ENCODE assay signal across 28 cellular contexts in the genomic region with DNA sequence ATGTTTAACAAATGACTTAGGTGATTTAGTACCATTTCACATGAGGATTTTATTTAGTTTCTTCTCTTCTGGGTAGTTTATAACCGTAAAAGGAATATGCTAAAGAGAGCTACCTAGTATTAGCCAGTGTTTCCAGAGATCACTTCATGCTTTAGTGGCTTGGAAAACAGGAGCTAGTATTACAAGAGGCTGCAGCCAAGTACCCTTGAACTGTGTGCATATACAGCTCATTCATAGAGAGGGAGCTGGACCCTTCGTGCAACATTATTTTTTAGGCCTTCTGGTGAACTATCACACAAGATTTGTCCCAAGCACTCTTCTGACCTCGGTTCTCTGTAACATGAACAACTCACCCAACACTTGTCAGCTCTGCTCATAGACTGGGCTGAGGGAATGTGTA.
"Had no signal": no experiment of that assay in that cellular context is flagged by ENCODE, and none has a peak within 500 bp of the region (broad histone marks: within the 10 kb centered on the region; RNA-seq: fewer than 3 reads in every experiment).

No MANE protein-coding gene starts in this region.

- H3K27ac Mint-ChIP-seq: activated CD4-positive, alpha-beta memory T cell treated with anti-CD3 and anti-CD28 coated beads for 36 hours; activated CD4-positive, alpha-beta T cell treated with anti-CD3 and anti-CD28 coated beads, Interleukin-2, amount 10 ng/mL, durations not matched to agents 24 days and 14 days; activated naive CD4-positive, alpha-beta T cell treated with anti-CD3 and anti-CD28 coated beads, Interleukin-2, amount 10 ng/mL, durations not matched to agents 7 days and 5 days; activated naive CD8-positive, alpha-beta T cell treated with anti-CD3 and anti-CD28 coated beads, Interleukin-2, amount 10 ng/mL, durations not matched to agents 7 days and 5 days; activated T-cell treated with anti-CD3 and anti-CD28 coated beads, Interleukin-2, amount 50 U/mL, for 24 hours; dendritic cell treated with granulocyte-macrophage colony-stimulating factor and Interleukin-4, amounts not matched to agents 40 ng/mL and 50 ng/mL, for 4 days; memory B cell; naive thymus-derived CD4-positive, alpha-beta T cell; progenitor cell of endocrine pancreas had no signal

- H3K36me3 Mint-ChIP-seq: activated CD4-positive, alpha-beta memory T cell treated with anti-CD3 and anti-CD28 coated beads for 36 hours; activated naive CD4-positive, alpha-beta T cell treated with anti-CD3 and anti-CD28 coated beads, Interleukin-2, amount 10 ng/mL, durations not matched to agents 7 days and 5 days; activated naive CD8-positive, alpha-beta T cell treated with anti-CD3 and anti-CD28 coated beads, Interleukin-2, amount 10 ng/mL, durations not matched to agents 7 days and 5 days; naive thymus-derived CD4-positive, alpha-beta T cell had no signal

- H3K27me3 Mint-ChIP-seq: activated CD4-positive, alpha-beta T cell treated with anti-CD3 and anti-CD28 coated beads, Interleukin-2, amount 10 ng/mL, durations not matched to agents 24 days and 14 days; activated naive CD4-positive, alpha-beta T cell treated with anti-CD3 and anti-CD28 coated beads, Interleukin-2, amount 10 ng/mL, durations not matched to agents 7 days and 5 days; activated naive CD8-positive, alpha-beta T cell treated with anti-CD3 and anti-CD28 coated beads, Interleukin-2, amount 10 ng/mL, durations not matched to agents 7 days and 5 days; dendritic cell treated with granulocyte-macrophage colony-stimulating factor and Interleukin-4, amounts not matched to agents 40 ng/mL and 50 ng/mL, for 4 days; progenitor cell of endocrine pancreas had no signal

- H3K4me3 Mint-ChIP-seq: activated CD4-positive, alpha-beta memory T cell treated with anti-CD3 and anti-CD28 coated beads for 36 hours; activated CD4-positive, alpha-beta T cell treated with anti-CD3 and anti-CD28 coated beads, Interleukin-2, amount 10 ng/mL, durations not matched to agents 24 days and 14 days; activated naive CD4-positive, alpha-beta T cell treated with anti-CD3 and anti-CD28 coated beads, Interleukin-2, amount 10 ng/mL, durations not matched to agents 7 days and 5 days; activated naive CD8-positive, alpha-beta T cell treated with anti-CD3 and anti-CD28 coated beads, Interleukin-2, amount 10 ng/mL, durations not matched to agents 7 days and 5 days; activated T-cell treated with anti-CD3 and anti-CD28 coated beads, Interleukin-2, amount 50 U/mL, for 24 hours; dendritic cell treated with granulocyte-macrophage colony-stimulating factor and Interleukin-4, amounts not matched to agents 40 ng/mL and 50 ng/mL, for 4 days; memory B cell; naive thymus-derived CD4-positive, alpha-beta T cell had no signal

- H2AFZ ChIP-seq: hepatocyte had no signal

- H3K27me3 ChIP-seq: brain microvascular endothelial cell, esophagus squamous epithelium, hepatocyte, ovary, right lobe of liver, testis, uterus had no signal

- H3K9me3 Mint-ChIP-seq: activated CD4-positive, alpha-beta T cell treated with anti-CD3 and anti-CD28 coated beads, Interleukin-2, amount 10 ng/mL, durations not matched to agents 24 days and 14 days; activated T-cell treated with anti-CD3 and anti-CD28 coated beads, Interleukin-2, amount 50 U/mL, for 24 hours had no signal

- H3K36me3 ChIP-seq: brain microvascular endothelial cell, ovary, right lobe of liver, uterus had no signal

- H3K4me3 ChIP-seq: esophagus squamous epithelium, hepatocyte, ovary, right lobe of liver, testis, uterus had no signal

- H3K4me2 ChIP-seq: hepatocyte had no signal

- H3K4me1 ChIP-seq: right lobe of liver, testis, uterus had no signal

- H3K4me1 Mint-ChIP-seq: activated CD4-positive, alpha-beta T cell treated with anti-CD3 and anti-CD28 coated beads, Interleukin-2, amount 10 ng/mL, durations not matched to agents 24 days and 14 days; activated naive CD4-positive, alpha-beta T cell treated with anti-CD3 and anti-CD28 coated beads, Interleukin-2, amount 10 ng/mL, durations not matched to agents 7 days and 5 days; activated naive CD8-positive, alpha-beta T cell treated with anti-CD3 and anti-CD28 coated beads, Interleukin-2, amount 10 ng/mL, durations not matched to agents 7 days and 5 days; memory B cell; naive thymus-derived CD4-positive, alpha-beta T cell had no signal

- H3K27ac ChIP-seq: brain microvascular endothelial cell, esophagus squamous epithelium, hepatocyte, ovary, right lobe of liver, testis, uterus had no signal

- H3K9me3 ChIP-seq: esophagus squamous epithelium, ovary, right lobe of liver, testis, uterus had no signal

- H3K79me2 ChIP-seq: hepatocyte had no signal

- DNase-seq: activated CD4-positive, alpha-beta memory T cell treated with anti-CD3 and anti-CD28 coated beads for 36 hours; activated CD4-positive, alpha-beta T cell treated with anti-CD3 and anti-CD28 coated beads, Interleukin-2, amount 10 ng/mL, durations not matched to agents 24 days and 14 days; activated CD4-positive, CD25-positive, alpha-beta regulatory T cell treated with anti-CD3 and anti-CD28 coated beads, Interleukin-2, amount 50 U/mL, for 72 hours; activated CD8-positive, alpha-beta memory T cell treated with anti-CD3 and anti-CD28 coated beads, Interleukin-2, amount 50 U/mL, for 48 hours; activated gamma-delta T cell; activated naive CD4-positive, alpha-beta T cell treated with anti-CD3 and anti-CD28 coated beads, Interleukin-2, amount 10 ng/mL, durations not matched to agents 7 days and 5 days; activated naive CD8-positive, alpha-beta T cell treated with anti-CD3 and anti-CD28 coated beads, Interleukin-2, amount 10 ng/mL, durations not matched to agents 7 days and 5 days; activated T-cell treated with anti-CD3 and anti-CD28 coated beads, Interleukin-2, amount 50 U/mL, for 24 hours; amniotic stem cell; brain microvascular endothelial cell; central memory CD4-positive, alpha-beta T cell; esophagus squamous epithelium; foreskin melanocyte; left cardiac atrium; midbrain; naive thymus-derived CD4-positive, alpha-beta T cell; ovary; right lobe of liver; stimulated activated CD4-positive, alpha-beta T cell treated with anti-CD3 and anti-CD28 coated beads, Interleukin-2, amount 100 ng/mL, for 48 hours; stimulated activated naive CD8-positive, alpha-beta T cell treated with anti-CD3 and anti-CD28 coated beads, Interleukin-15, Interleukin-2, amounts not matched to agents 100 U/mL and 50 U/mL, for 24 hours; T1000; testis; trophoblast cell; uterus had no signal
